In genomic region chr5:40591727-40592396, GRCh38 we compare ENCODE assay signal across 7 cellular contexts.
DNase-seq lines count a peak whose midpoint lies in the region; ATAC-seq and TF ChIP-seq lines count a peak whose summit lies in the region.
"Not testable (repeated sequence)": the region's sequence is repeated elsewhere in the genome, so short reads cannot be mapped to it uniquely, and the experiment has no call there.

No MANE protein-coding gene starts in this region.

- not testable (repeated sequence) for H3K9me3 ChIP-seq in OCI-LY3 (ENCODE audit: insufficient read depth, low read length)

- H3K4me2 ChIP-seq in OCI-LY3 (ENCODE audit: low read length): peak overlapping the region; percentile 61

- not testable (repeated sequence) for H3K9ac ChIP-seq in OCI-LY3 (ENCODE audit: low read length)

- not testable (repeated sequence) for H3K36me3 ChIP-seq in OCI-LY3 (replicated peaks; ENCODE audit: low read depth, low read length)

- H2AFZ ChIP-seq in OCI-LY3 (ENCODE audit: low read depth, low read length): not testable (repeated sequence)

- H3K27ac ChIP-seq in OCI-LY3 (ENCODE audit: low read length): not testable (repeated sequence)

- H3K4me3 ChIP-seq in OCI-LY3 (ENCODE audit: low read length): peak overlapping the region; percentile 35; the same call in 1 of the 2 replicates

- not testable (repeated sequence) for H3K9me3 Mint-ChIP-seq in activated T-cell treated with anti-CD3 and anti-CD28 coated beads, Interleukin-2, amount 50 U/mL, for 72 hours

- H3K4me3 Mint-ChIP-seq in activated T-cell treated with anti-CD3 and anti-CD28 coated beads, Interleukin-2, amount 50 U/mL, for 72 hours: peak overlapping the region in 1 of 2 donors; percentile 67

- not testable (repeated sequence) for H3K79me2 ChIP-seq in OCI-LY3 (ENCODE audit: low read length)

- not testable (repeated sequence) for DNase-seq in activated T-cell treated with anti-CD3 and anti-CD28 coated beads, Interleukin-2, amount 50 U/mL, for 72 hours

- H3K27me3 Mint-ChIP-seq in activated T-cell treated with anti-CD3 and anti-CD28 coated beads, Interleukin-2, amount 50 U/mL, for 72 hours (ENCODE audit: low read depth): not testable (repeated sequence)

- H4K20me1 ChIP-seq in OCI-LY3 (ENCODE audit: insufficient read depth, low read length): not testable (repeated sequence)

- TF ChIP-seq CTCF in OCI-LY3 (IDR thresholded peaks at IDR 0.05; ENCODE audit: low read depth, low read length): not testable (repeated sequence)

- H3K27ac Mint-ChIP-seq in activated T-cell treated with anti-CD3 and anti-CD28 coated beads, Interleukin-2, amount 50 U/mL, for 72 hours: peak overlapping the region; percentile 39

- H3K4me1 ChIP-seq in OCI-LY3 (ENCODE audit: low read length): peaks cover 15% of the 10 kb centered on the region

- H3K36me3 Mint-ChIP-seq in activated T-cell treated with anti-CD3 and anti-CD28 coated beads, Interleukin-2, amount 50 U/mL, for 72 hours (ENCODE audit: insufficient read depth in 2 of 2): not testable (repeated sequence)

- peaks cover 20% of the 10 kb centered on the region for H3K4me1 Mint-ChIP-seq in activated T-cell treated with anti-CD3 and anti-CD28 coated beads, Interleukin-2, amount 50 U/mL, for 72 hours (ENCODE audit: low read depth)

- ATAC-seq in GM18511 (IDR thresholded peaks at IDR 0.05; ENCODE audit: unreplicated experiment) (peak; percentile 97), GM19438 (IDR thresholded peaks at IDR 0.05; ENCODE audit: low read depth, unreplicated experiment) (peak; percentile 95), GM21825 (IDR thresholded peaks at IDR 0.05; ENCODE audit: unreplicated experiment) (peak; percentile 88), HG03060 (IDR thresholded peaks at IDR 0.05; ENCODE audit: low read depth, unreplicated experiment) (peak; percentile 95), HG03521 (IDR thresholded peaks at IDR 0.05; ENCODE audit: unreplicated experiment) (peak; percentile 85)
- ATAC-seq in activated T-cell treated with anti-CD3 and anti-CD28 coated beads, Interleukin-2, amount 50 U/mL, for 72 hours (replicated peaks in 1 of 2): not testable (repeated sequence)

- H3K27me3 ChIP-seq in OCI-LY3 (ENCODE audit: low read depth, low read length): not testable (repeated sequence)
